21 cellular contexts compared by ENCODE assay signal in the genomic region with DNA sequence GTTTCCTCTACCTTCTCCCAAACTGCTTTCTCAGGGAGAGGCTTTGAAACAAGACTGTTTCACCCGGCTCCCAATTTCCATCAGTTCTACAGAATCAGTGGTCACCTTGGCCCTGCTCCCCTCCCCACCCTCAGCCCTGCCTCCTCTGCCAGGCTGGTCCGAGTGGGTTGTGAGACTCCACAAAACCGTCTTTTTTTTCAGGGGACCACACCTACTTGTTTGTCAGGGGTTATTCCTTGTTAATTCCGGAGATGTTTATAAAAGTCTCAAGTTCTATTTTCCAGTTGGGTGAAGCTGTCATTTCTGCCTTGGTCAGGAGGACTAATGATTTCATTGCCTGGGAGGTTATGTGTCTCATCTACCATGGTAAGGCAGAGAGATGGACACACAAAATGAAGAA.
"Had no signal": no experiment of that assay in that cellular context is flagged by ENCODE, and none has a peak within 500 bp of the region (broad histone marks: within the 10 kb centered on the region; RNA-seq: fewer than 3 reads in every experiment).

No MANE protein-coding gene starts in this region.

- H3K27me3 ChIP-seq: cardiac muscle cell, ovary, tibial artery had no signal

- DNase-seq: activated CD4-positive, alpha-beta T cell treated with anti-CD3 and anti-CD28 coated beads for 4 hours; activated CD4-positive, alpha-beta T cell treated with anti-CD3 and anti-CD28 coated beads, Interleukin-2, amount 50 U/mL, for 48 hours; activated CD4-positive, CD25-positive, alpha-beta regulatory T cell; activated effector memory CD4-positive, alpha-beta T cell treated with Interleukin-2 at 50 U/mL for 16 hours; activated naive CD4-positive, alpha-beta T cell treated with anti-CD3 and anti-CD28 coated beads for 36 hours; activated T-cell treated with anti-CD3 and anti-CD28 coated beads, Interleukin-2, amount 50 U/mL, for 48 hours; cortex of kidney; endodermal cell; head of caudate nucleus; hypothalamus; left ventricle myocardium superior; ovary; psoas muscle; right cardiac atrium; stimulated activated CD4-positive, alpha-beta T cell treated with anti-CD3 and anti-CD28 coated beads, Interleukin-1b, Interleukin-23, amount 100 ng/mL, for 48 hours; substantia nigra; T-helper 17 cell; tibial artery had no signal

- H3K36me3 ChIP-seq: cardiac muscle cell, neutrophil, ovary, tibial artery had no signal

- H3K27ac ChIP-seq: cardiac muscle cell, neutrophil, ovary, psoas muscle, tibial artery had no signal

- H3K9me3 ChIP-seq: neutrophil, ovary, psoas muscle, tibial artery had no signal

- H3K4me3 ChIP-seq: cardiac muscle cell, ovary, psoas muscle, skin epidermis, tibial artery had no signal
